In the genomic region with DNA sequence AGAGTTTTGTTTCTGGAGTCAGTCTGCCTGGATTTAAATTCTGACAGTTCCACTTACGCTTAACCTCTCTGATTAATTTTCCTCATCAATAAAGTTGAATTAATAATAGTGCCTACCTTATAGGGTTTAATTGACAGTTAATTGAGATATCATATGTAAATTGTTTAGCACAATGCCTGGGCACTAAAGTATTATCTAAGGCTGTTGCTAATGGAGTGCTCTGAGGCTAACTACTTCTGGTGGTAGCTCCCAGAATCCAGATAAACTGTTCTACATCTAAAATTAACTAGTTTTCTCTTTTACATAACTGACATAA, we compare ENCODE assay signal across 8 cellular contexts. TPM values are rescaled to one million over a fixed set of nuclear protein-coding genes. Genes with fewer than 3 reads are reported as not detected.
DNase-seq lines count a peak whose midpoint lies in the region; ATAC-seq, FAIRE-seq and TF ChIP-seq lines count a peak whose summit lies in the region.
"Had no signal": no experiment of that assay in that cellular context is flagged by ENCODE, and none has a peak within 500 bp of the region (broad histone marks: within the 10 kb centered on the region; RNA-seq: fewer than 3 reads in every experiment).

No MANE protein-coding gene starts in this region.

- TF ChIP-seq EP300 in esophagus muscularis mucosa (IDR thresholded peaks at IDR 0.05), result no peak

- H3K27ac ChIP-seq in esophagus muscularis mucosa (replicated peaks in 1 of 4), result peak overlapping the region; percentile 15 to 37 (median 17)
- peak overlapping the region; percentile 41 to 54 for H3K27ac ChIP-seq in small intestine (ENCODE audit: low read depth in 1 of 2, low read length in 1 of 2)

- intact Hi-C loops in esophagus muscularis mucosa (cut with DNase I), result no loop called here

- H3K9me3 ChIP-seq in esophagus muscularis mucosa (peaks cover 0 to 17% (median 7%) of the 10 kb centered on the region in 4 donors), small intestine (ENCODE audit: control insufficient read depth, low read depth) (no peaks in the 10 kb centered on the region)

- H3K4me1 ChIP-seq in esophagus muscularis mucosa (peaks cover 35 to 59% (median 44%) of the 10 kb centered on the region in 4 donors), small intestine (ENCODE audit: control insufficient read depth in 2 of 2, insufficient read depth in 1 of 2, low read depth in 1 of 2, low read length in 1 of 2) (peaks cover 0 to 5% of the 10 kb centered on the region in 2 donors)

- H3K27me3 ChIP-seq in esophagus muscularis mucosa (no peaks in the 10 kb centered on the region), small intestine (ENCODE audit: control insufficient read depth in 2 of 2, insufficient read depth in 2 of 2, low read length in 2 of 2) (no peaks in the 10 kb centered on the region)

- TF ChIP-seq POLR2A in esophagus muscularis mucosa (IDR thresholded peaks at IDR 0.05; ENCODE audit: low read depth), result no peak

- FAIRE-seq in small intestine (lab: Jason Lieb, UNC), result no peak

- H3K36me3 ChIP-seq in esophagus muscularis mucosa (peaks cover 0 to 8% (median 3%) of the 10 kb centered on the region in 4 donors), small intestine (ENCODE audit: control insufficient read depth in 2 of 2, insufficient read depth in 2 of 2, low read length in 2 of 2) (peaks cover 0 to 6% of the 10 kb centered on the region in 2 donors)

- DNase-seq in esophagus muscularis mucosa (ENCODE audit: extremely low spot score), result no peak
- DNase-seq in small intestine, result no peak
- DNase-seq in NCI-H446 treated with DMSO at 0.1 percent for 48 hours (lab: John Stamatoyannopoulos, UW), result no peak
- DNase-seq in mucosa of gallbladder (ENCODE audit: low spot score), result no peak
- DNase-seq: stimulated activated CD4-positive, alpha-beta T cell treated with anti-CD3 and anti-CD28 coated beads, Interleukin-2, amount 100 ng/mL, for 24 hours had no signal

- H3K4me3 ChIP-seq in esophagus muscularis mucosa (peak overlapping the region in 2 of 4 donors; percentile 15 to 28), small intestine (ENCODE audit: low read depth in 1 of 2, low read length in 2 of 2) (peak overlapping the region in 1 of 2 donors; percentile 11)

- TF ChIP-seq CTCF in esophagus muscularis mucosa (IDR thresholded peaks at IDR 0.05), result no peak

- peak; percentile 14 for ATAC-seq in GM21786 (IDR thresholded peaks at IDR 0.05; ENCODE audit: unreplicated experiment)
- ATAC-seq in SK-N-SH treated with all-trans-retinoic acid at 6 μM for 48 hours, result peak; percentile 46
- no peak for ATAC-seq in HG03135 (IDR thresholded peaks at IDR 0.05; ENCODE audit: unreplicated experiment)

- 85% methylated on average over 1 of the region's 1 CpG for WGBS in esophagus muscularis mucosa
- 24 to 83% (median 62%) methylated on average over 1 of the region's 1 CpG for WGBS in small intestine, 3 donors

TF ChIP-seq in SK-N-SH treated with all-trans-retinoic acid at 6 μM for 48 hours, 23 proteins besides CTCF, POLR2A, EP300 and RAD21:
- TF ChIP-seq, protein P1, sequence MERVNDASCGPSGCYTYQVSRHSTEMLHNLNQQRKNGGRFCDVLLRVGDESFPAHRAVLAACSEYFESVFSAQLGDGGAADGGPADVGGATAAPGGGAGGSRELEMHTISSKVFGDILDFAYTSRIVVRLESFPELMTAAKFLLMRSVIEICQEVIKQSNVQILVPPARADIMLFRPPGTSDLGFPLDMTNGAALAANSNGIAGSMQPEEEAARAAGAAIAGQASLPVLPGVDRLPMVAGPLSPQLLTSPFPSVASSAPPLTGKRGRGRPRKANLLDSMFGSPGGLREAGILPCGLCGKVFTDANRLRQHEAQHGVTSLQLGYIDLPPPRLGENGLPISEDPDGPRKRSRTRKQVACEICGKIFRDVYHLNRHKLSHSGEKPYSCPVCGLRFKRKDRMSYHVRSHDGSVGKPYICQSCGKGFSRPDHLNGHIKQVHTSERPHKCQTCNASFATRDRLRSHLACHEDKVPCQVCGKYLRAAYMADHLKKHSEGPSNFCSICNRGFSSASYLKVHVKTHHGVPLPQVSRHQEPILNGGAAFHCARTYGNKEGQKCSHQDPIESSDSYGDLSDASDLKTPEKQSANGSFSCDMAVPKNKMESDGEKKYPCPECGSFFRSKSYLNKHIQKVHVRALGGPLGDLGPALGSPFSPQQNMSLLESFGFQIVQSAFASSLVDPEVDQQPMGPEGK (CRISPR knock-in tag; IDR thresholded peaks at IDR 0.05; ENCODE audit: borderline replicate concordance), result no peak
- TF ChIP-seq ZNF70 (CRISPR knock-in tag; IDR thresholded peaks at IDR 0.05) (no peak), RARB (CRISPR knock-in tag; IDR thresholded peaks at IDR 0.05) (no peak), ISL1 (CRISPR knock-in tag; IDR thresholded peaks at IDR 0.05) (no peak), CSDC2 (CRISPR knock-in tag; IDR thresholded peaks at IDR 0.05) (no peak), ARNTL (CRISPR knock-in tag; IDR thresholded peaks at IDR 0.05; ENCODE audit: borderline replicate concordance, low read depth) (no peak), GLIS3 (CRISPR knock-in tag; IDR thresholded peaks at IDR 0.05) (no peak), ZNF8 (CRISPR knock-in tag; IDR thresholded peaks at IDR 0.05) (no peak)
- TF ChIP-seq, protein P2, sequence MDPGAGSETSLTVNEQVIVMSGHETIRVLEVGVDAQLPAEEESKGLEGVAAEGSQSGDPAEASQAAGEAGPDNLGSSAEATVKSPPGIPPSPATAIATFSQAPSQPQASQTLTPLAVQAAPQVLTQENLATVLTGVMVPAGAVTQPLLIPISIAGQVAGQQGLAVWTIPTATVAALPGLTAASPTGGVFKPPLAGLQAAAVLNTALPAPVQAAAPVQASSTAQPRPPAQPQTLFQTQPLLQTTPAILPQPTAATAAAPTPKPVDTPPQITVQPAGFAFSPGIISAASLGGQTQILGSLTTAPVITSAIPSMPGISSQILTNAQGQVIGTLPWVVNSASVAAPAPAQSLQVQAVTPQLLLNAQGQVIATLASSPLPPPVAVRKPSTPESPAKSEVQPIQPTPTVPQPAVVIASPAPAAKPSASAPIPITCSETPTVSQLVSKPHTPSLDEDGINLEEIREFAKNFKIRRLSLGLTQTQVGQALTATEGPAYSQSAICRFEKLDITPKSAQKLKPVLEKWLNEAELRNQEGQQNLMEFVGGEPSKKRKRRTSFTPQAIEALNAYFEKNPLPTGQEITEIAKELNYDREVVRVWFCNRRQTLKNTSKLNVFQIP (CRISPR knock-in tag; IDR thresholded peaks at IDR 0.05; ENCODE audit: borderline replicate concordance, low read depth), result peak; percentile 82; the same call in 1 of the 2 replicates

RNA-seq across cellular contexts. Expression of a gene that starts 29.9 kb away (rescaled TPM):
- total RNA-seq in esophagus muscularis mucosa, result 10 to 100 TPM; 21.8 to 32.3 (median 25.5) TPM
- polyA plus RNA-seq in small intestine, result 1 to 10 TPM; 4.3 to 7.2 (median 6.3) TPM
- 20.5 TPM for total RNA-seq in mucosa of gallbladder
